In the genomic region with DNA sequence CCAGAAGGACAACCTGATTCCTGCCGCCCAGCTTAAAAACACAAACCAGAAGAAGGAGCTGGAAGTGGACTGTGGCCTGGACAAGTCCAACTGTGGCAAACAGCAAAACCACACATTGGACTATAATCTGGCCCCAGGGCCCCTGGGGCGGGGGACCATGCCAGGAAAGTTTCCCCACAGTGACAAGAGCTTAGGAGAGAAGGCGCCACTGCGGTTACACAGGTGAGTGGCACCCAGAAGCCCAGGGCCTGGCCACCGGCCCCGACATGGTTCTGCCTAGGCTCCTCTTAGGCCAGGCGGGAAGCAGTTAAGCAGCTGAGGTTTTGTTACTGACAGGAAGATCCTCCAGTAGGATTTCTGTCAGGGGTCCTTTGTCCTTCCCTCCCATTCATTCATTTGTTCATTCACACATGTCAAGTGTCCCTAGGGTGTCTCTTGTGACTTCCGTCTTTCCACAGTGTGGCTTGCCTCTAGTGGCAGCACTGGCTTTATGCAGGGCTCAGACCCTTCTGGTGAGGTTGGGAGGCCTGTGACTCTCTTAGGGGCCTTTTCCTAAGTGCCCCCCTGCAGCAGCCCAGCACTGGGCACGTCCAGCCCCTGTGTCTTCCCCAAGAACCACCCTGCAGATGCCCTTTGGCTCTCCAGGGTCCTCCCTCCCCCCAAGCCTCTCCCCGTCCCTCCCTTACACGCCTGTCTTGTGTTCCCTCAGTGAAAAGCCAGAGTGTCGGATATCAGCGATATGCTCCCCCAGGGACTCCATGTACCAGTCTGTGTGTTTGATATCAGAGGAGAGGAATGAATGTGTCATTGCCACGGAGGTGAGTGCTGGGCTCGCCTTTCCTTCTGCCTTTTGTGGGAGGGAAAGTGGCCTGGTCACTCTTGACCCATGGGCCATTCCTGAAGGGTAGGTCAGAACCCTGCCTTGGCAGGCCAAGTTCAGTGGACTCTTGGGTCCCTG, we compare ENCODE assay signal across 1 cellular context.
TF ChIP-seq lines count a peak whose summit lies in the region.

No MANE protein-coding gene starts in this region.

TF ChIP-seq in HepG2, 621 proteins besides CTCF, POLR2A, EP300 and RAD21 (continued from another document):
- TF ChIP-seq, protein P1, sequence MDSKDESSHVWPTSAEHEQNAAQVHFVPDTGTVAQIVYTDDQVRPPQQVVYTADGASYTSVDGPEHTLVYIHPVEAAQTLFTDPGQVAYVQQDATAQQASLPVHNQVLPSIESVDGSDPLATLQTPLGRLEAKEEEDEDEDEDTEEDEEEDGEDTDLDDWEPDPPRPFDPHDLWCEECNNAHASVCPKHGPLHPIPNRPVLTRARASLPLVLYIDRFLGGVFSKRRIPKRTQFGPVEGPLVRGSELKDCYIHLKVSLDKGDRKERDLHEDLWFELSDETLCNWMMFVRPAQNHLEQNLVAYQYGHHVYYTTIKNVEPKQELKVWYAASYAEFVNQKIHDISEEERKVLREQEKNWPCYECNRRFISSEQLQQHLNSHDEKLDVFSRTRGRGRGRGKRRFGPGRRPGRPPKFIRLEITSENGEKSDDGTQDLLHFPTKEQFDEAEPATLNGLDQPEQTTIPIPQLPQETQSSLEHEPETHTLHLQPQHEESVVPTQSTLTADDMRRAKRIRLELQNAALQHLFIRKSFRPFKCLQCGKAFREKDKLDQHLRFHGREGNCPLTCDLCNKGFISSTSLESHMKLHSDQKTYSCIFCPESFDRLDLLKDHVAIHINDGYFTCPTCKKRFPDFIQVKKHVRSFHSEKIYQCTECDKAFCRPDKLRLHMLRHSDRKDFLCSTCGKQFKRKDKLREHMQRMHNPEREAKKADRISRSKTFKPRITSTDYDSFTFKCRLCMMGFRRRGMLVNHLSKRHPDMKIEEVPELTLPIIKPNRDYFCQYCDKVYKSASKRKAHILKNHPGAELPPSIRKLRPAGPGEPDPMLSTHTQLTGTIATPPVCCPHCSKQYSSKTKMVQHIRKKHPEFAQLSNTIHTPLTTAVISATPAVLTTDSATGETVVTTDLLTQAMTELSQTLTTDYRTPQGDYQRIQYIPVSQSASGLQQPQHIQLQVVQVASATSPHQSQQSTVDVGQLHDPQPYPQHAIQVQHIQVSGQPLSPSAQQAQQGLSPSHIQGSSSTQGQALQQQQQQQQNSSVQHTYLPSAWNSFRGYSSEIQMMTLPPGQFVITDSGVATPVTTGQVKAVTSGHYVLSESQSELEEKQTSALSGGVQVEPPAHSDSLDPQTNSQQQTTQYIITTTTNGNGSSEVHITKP (CRISPR knock-in tag; IDR thresholded peaks at IDR 0.05; ENCODE audit: low read depth) = 0 out of 2 replicates have a peak, but pooled peaks have one; percentile 76
- TF ChIP-seq ZNF235 (CRISPR knock-in tag; IDR thresholded peaks at IDR 0.05; ENCODE audit: borderline replicate concordance) = no peak
- TF ChIP-seq ZNF768 (CRISPR knock-in tag; IDR thresholded peaks at IDR 0.05) = no peak
- no peak for TF ChIP-seq FOXJ3 (CRISPR knock-in tag; IDR thresholded peaks at IDR 0.05; ENCODE audit: borderline replicate concordance)
- TF ChIP-seq, protein P2, sequence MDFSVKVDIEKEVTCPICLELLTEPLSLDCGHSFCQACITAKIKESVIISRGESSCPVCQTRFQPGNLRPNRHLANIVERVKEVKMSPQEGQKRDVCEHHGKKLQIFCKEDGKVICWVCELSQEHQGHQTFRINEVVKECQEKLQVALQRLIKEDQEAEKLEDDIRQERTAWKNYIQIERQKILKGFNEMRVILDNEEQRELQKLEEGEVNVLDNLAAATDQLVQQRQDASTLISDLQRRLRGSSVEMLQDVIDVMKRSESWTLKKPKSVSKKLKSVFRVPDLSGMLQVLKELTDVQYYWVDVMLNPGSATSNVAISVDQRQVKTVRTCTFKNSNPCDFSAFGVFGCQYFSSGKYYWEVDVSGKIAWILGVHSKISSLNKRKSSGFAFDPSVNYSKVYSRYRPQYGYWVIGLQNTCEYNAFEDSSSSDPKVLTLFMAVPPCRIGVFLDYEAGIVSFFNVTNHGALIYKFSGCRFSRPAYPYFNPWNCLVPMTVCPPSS (IDR thresholded peaks at IDR 0.05) = no peak
- TF ChIP-seq, protein P3, sequence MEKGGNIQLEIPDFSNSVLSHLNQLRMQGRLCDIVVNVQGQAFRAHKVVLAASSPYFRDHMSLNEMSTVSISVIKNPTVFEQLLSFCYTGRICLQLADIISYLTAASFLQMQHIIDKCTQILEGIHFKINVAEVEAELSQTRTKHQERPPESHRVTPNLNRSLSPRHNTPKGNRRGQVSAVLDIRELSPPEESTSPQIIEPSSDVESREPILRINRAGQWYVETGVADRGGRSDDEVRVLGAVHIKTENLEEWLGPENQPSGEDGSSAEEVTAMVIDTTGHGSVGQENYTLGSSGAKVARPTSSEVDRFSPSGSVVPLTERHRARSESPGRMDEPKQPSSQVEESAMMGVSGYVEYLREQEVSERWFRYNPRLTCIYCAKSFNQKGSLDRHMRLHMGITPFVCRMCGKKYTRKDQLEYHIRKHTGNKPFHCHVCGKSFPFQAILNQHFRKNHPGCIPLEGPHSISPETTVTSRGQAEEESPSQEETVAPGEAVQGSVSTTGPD (CRISPR knock-in tag; IDR thresholded peaks at IDR 0.05) = 0 out of 2 replicates have a peak, but pooled peaks have one; percentile 49
- no peak for TF ChIP-seq FOXM1 (CRISPR knock-in tag; IDR thresholded peaks at IDR 0.05)
- no peak for TF ChIP-seq RFX1 (IDR thresholded peaks at IDR 0.05)
- TF ChIP-seq DNMT3B (CRISPR knock-in tag; conservative IDR thresholded peaks at IDR 0.05) = no peak
- peak; percentile 49 for TF ChIP-seq HOXA3 (CRISPR knock-in tag; IDR thresholded peaks at IDR 0.05)
- TF ChIP-seq TEAD2 (CRISPR knock-in tag; IDR thresholded peaks at IDR 0.05) = no peak
- TF ChIP-seq ZNF333 (CRISPR knock-in tag; IDR thresholded peaks at IDR 0.05; ENCODE audit: borderline replicate concordance) = no peak
- peak; percentile 63 for TF ChIP-seq TBX2 (CRISPR knock-in tag; IDR thresholded peaks at IDR 0.05; ENCODE audit: borderline replicate concordance)
- TF ChIP-seq MBD4 (IDR thresholded peaks at IDR 0.05; ENCODE audit: borderline replicate concordance, low read length) = no peak
- no peak for TF ChIP-seq CEBPG (CRISPR knock-in tag; IDR thresholded peaks at IDR 0.05)
- TF ChIP-seq, protein P4, sequence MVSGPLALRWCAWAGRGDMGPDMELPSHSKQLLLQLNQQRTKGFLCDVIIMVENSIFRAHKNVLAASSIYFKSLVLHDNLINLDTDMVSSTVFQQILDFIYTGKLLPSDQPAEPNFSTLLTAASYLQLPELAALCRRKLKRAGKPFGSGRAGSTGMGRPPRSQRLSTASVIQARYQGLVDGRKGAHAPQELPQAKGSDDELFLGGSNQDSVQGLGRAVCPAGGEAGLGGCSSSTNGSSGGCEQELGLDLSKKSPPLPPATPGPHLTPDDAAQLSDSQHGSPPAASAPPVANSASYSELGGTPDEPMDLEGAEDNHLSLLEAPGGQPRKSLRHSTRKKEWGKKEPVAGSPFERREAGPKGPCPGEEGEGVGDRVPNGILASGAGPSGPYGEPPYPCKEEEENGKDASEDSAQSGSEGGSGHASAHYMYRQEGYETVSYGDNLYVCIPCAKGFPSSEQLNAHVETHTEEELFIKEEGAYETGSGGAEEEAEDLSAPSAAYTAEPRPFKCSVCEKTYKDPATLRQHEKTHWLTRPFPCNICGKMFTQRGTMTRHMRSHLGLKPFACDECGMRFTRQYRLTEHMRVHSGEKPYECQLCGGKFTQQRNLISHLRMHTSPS (CRISPR knock-in tag; IDR thresholded peaks at IDR 0.05; ENCODE audit: low read depth) = 0 out of 2 replicates have a peak, but pooled peaks have one; percentile 55
- no peak for TF ChIP-seq PAX8 (CRISPR knock-in tag; IDR thresholded peaks at IDR 0.05; ENCODE audit: borderline replicate concordance)
- TF ChIP-seq DR1 (CRISPR knock-in tag; IDR thresholded peaks at IDR 0.05) = no peak
- TF ChIP-seq, protein P5, sequence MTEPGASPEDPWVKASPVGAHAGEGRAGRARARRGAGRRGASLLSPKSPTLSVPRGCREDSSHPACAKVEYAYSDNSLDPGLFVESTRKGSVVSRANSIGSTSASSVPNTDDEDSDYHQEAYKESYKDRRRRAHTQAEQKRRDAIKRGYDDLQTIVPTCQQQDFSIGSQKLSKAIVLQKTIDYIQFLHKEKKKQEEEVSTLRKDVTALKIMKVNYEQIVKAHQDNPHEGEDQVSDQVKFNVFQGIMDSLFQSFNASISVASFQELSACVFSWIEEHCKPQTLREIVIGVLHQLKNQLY (CRISPR knock-in tag; IDR thresholded peaks at IDR 0.05) = no peak
- no peak for TF ChIP-seq ZSCAN29 (CRISPR knock-in tag; conservative IDR thresholded peaks at IDR 0.05)
- TF ChIP-seq SOX6 (IDR thresholded peaks at IDR 0.05) = no peak
- TF ChIP-seq SOX6 (CRISPR knock-in tag; IDR thresholded peaks at IDR 0.05) = 0 out of 2 replicates have a peak, but pooled peaks have one; percentile 16
- no peak for TF ChIP-seq IRF2 (CRISPR knock-in tag; IDR thresholded peaks at IDR 0.05)
- no peak for TF ChIP-seq NCOA2 (CRISPR knock-in tag; IDR thresholded peaks at IDR 0.05)
- TF ChIP-seq, protein P6, sequence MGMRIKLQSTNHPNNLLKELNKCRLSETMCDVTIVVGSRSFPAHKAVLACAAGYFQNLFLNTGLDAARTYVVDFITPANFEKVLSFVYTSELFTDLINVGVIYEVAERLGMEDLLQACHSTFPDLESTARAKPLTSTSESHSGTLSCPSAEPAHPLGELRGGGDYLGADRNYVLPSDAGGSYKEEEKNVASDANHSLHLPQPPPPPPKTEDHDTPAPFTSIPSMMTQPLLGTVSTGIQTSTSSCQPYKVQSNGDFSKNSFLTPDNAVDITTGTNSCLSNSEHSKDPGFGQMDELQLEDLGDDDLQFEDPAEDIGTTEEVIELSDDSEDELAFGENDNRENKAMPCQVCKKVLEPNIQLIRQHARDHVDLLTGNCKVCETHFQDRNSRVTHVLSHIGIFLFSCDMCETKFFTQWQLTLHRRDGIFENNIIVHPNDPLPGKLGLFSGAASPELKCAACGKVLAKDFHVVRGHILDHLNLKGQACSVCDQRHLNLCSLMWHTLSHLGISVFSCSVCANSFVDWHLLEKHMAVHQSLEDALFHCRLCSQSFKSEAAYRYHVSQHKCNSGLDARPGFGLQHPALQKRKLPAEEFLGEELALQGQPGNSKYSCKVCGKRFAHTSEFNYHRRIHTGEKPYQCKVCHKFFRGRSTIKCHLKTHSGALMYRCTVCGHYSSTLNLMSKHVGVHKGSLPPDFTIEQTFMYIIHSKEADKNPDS (CRISPR knock-in tag; IDR thresholded peaks at IDR 0.05) = no peak
- no peak for TF ChIP-seq SAP130 (CRISPR knock-in tag; IDR thresholded peaks at IDR 0.05; ENCODE audit: low read depth)
- peak; percentile 72 for TF ChIP-seq HNF4A (CRISPR knock-in tag; IDR thresholded peaks at IDR 0.05)
- TF ChIP-seq BRD4 (CRISPR knock-in tag; IDR thresholded peaks at IDR 0.05) = no peak
- TF ChIP-seq MED8 (CRISPR knock-in tag; IDR thresholded peaks at IDR 0.05; ENCODE audit: insufficient replicate concordance) = no peak
- TF ChIP-seq ZNF567 (CRISPR knock-in tag; IDR thresholded peaks at IDR 0.05; ENCODE audit: borderline replicate concordance) = no peak
- TF ChIP-seq ZNF746 (CRISPR knock-in tag; IDR thresholded peaks at IDR 0.05) = 0 out of 2 replicates have a peak, but pooled peaks have one; percentile 28
- TF ChIP-seq, protein P7, sequence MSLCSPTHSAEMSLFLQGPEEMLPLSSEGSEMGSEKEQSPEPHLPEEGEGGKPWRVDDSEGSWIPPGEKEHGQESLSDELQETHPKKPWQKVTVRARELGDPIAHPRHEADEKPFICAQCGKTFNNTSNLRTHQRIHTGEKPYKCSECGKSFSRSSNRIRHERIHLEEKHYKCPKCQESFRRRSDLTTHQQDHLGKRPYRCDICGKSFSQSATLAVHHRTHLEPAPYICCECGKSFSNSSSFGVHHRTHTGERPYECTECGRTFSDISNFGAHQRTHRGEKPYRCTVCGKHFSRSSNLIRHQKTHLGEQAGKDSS (CRISPR knock-in tag; IDR thresholded peaks at IDR 0.05; ENCODE audit: borderline replicate concordance, low read depth) = no peak
- TF ChIP-seq ZSCAN21 (CRISPR knock-in tag; IDR thresholded peaks at IDR 0.05; ENCODE audit: borderline replicate concordance) = no peak
